ENCODE assay signal across 12 cellular contexts in the genomic region with DNA sequence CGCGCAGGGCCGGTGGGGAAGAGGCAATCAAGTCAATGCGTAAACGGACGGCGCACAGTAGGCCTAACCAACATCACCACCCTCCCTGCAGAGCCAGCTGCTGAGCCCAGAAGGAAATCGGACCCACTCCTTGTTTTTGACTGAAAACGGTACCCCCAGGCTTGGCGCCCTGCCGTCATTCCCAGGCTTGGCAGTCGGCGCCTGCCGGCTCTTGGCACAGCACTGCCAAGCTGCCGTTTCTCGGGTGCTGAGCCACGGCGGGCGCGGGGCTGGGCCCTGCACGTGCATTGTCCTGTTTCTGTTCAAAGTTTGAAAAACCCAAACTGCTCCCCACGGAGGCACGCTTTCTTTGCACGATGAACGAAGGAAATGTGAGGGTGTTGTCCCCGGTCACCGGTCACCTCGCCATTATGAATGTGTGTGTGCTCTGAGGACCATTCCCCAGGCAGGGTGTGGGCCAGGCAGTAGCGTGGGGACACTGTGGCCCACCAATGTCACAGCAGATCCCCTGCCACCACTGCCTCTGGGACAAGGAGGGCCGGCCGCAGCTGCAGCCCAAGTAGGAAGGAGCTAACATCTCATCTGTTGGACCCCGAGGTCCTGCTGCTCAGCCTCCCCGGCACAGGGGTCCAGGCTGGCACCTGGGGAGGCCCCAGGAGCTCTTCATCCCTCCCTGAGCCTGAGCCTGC.
"Had no signal": no experiment of that assay in that cellular context is flagged by ENCODE, and none has a peak within 500 bp of the region (broad histone marks: within the 10 kb centered on the region; RNA-seq: fewer than 3 reads in every experiment).

No MANE protein-coding gene starts in this region.

- DNase-seq: activated B cell treated with CpG ODN at 0.5 μM for 24 hours; activated CD4-positive, alpha-beta T cell treated with anti-CD3 and anti-CD28 coated beads, Interleukin-2, amount 10 ng/mL, durations not matched to agents 24 days and 14 days; activated CD8-positive, alpha-beta memory T cell treated with anti-CD3 and anti-CD28 coated beads, Interleukin-2, amount 50 U/mL, for 4 hours; activated CD8-positive, alpha-beta T cell treated with anti-CD3 and anti-CD28 coated beads, Interleukin-2, amount 10 ng/mL, durations not matched to agents 7 days and 5 days; activated naive CD8-positive, alpha-beta T cell treated with anti-CD3 and anti-CD28 coated beads for 36 hours; dermis blood vessel endothelial cell; endodermal cell; kidney; SW 1271; tibial artery had no signal

- H3K27ac ChIP-seq: gastroesophageal sphincter, tibial artery had no signal

- ATAC-seq: activated CD8-positive, alpha-beta T cell treated with anti-CD3 and anti-CD28 coated beads, Interleukin-2, amount 10 ng/mL, durations not matched to agents 7 days and 5 days; gastroesophageal sphincter; stimulated activated memory B cell treated with anti-CD40 and anti-IgM and Interleukin-4, amounts not matched to agents 10 μg/mL and 1 μg/mL and 100 μg/mL, for 72 hours had no signal

- H3K36me3 ChIP-seq: gastroesophageal sphincter, tibial artery had no signal

- H3K9me3 ChIP-seq: gastroesophageal sphincter, tibial artery had no signal

- H3K4me3 ChIP-seq: gastroesophageal sphincter, tibial artery had no signal
